30 cellular contexts compared by ENCODE assay signal in genomic region chr12:130043685-130044421, GRCh38.
DNase-seq lines count a peak whose midpoint lies in the region; ATAC-seq, FAIRE-seq and TF ChIP-seq lines count a peak whose summit lies in the region.
"Had no signal": no experiment of that assay in that cellular context is flagged by ENCODE, and none has a peak within 500 bp of the region (broad histone marks: within the 10 kb centered on the region; RNA-seq: fewer than 3 reads in every experiment).

No MANE protein-coding gene starts in this region.

- TF ChIP-seq CTCF in glutamatergic neuron (IDR thresholded peaks at IDR 0.05; ENCODE audit: partially characterized antibody, unreplicated experiment): no peak
- no peak for TF ChIP-seq CTCF in neural progenitor cell (IDR thresholded peaks at IDR 0.05)

- H3K27ac ChIP-seq in neural progenitor cell: no peak overlapping the region
- H3K27ac ChIP-seq: 22Rv1, left ventricle myocardium inferior, testis, vagina had no signal

- no peaks in the 10 kb centered on the region for H3K79me2 ChIP-seq in neural progenitor cell (ENCODE audit: low read depth)

- no peaks in the 10 kb centered on the region for H3K9me3 ChIP-seq in neural progenitor cell (ENCODE audit: low read depth)
- H3K9me3 ChIP-seq: left ventricle myocardium inferior, testis, vagina had no signal

- peaks cover 38% of the 10 kb centered on the region for H4K20me1 ChIP-seq in neural progenitor cell (ENCODE audit: low read depth)

- DNase-seq in DMS153 treated with DMSO at 0.1 percent for 48 hours (lab: John Stamatoyannopoulos, UW; ENCODE audit: unreplicated experiment): peak; percentile 4
- DNase-seq in DMS153 (lab: John Stamatoyannopoulos, UW): no peak
- peak; percentile 84 for DNase-seq in NCI-H510A (lab: John Stamatoyannopoulos, UW)
- DNase-seq in glutamatergic neuron: no peak
- no peak for DNase-seq in neural progenitor cell (ENCODE audit: low spot score)
- DNase-seq in GM19239 (ENCODE audit: insufficient read length, low spot score): no peak
- DNase-seq in MV-4-11 (lab: John Stamatoyannopoulos, UW): no peak
- DNase-seq: activated CD4-positive, alpha-beta T cell treated with anti-CD3 and anti-CD28 coated beads, Interleukin-2, amount 50 U/mL, for 1 hour; activated CD8-positive, alpha-beta memory T cell treated with anti-CD3 and anti-CD28 coated beads, Interleukin-2, amount 10 ng/mL, durations not matched to agents 7 days and 5 days; activated naive CD8-positive, alpha-beta T cell treated with anti-CD3 and anti-CD28 coated beads, Interleukin-2, amount 50 U/mL, for 24 hours; activated T-cell treated with anti-CD3 and anti-CD28 coated beads, Interleukin-2, amount 50 U/mL, for 48 hours; dermis blood vessel endothelial cell; immature natural killer cell; Karpas-422; left ventricle myocardium inferior; midbrain; naive thymus-derived CD8-positive, alpha-beta T cell; NCI-H1694 treated with DMSO at 0.1 percent for 48 hours; NCI-H226; PC-3; Right ventricle myocardium superior; stimulated activated naive CD8-positive, alpha-beta T cell treated with anti-CD3 and anti-CD28 coated beads, Interleukin-15, Interleukin-2, amounts not matched to agents 100 U/mL and 50 U/mL, for 24 hours; testis had no signal

- H3K36me3 ChIP-seq in neural progenitor cell: no peaks in the 10 kb centered on the region
- H3K36me3 ChIP-seq: left ventricle myocardium inferior, vagina had no signal

- H3K27me3 Mint-ChIP-seq in glutamatergic neuron (ENCODE audit: unreplicated experiment): peaks cover 13% of the 10 kb centered on the region
- H3K27me3 Mint-ChIP-seq in neural progenitor cell (ENCODE audit: insufficient read depth, low read depth): peaks cover 25% of the 10 kb centered on the region

- peaks cover 6% of the 10 kb centered on the region for H3K36me3 Mint-ChIP-seq in glutamatergic neuron (ENCODE audit: unreplicated experiment)
- H3K36me3 Mint-ChIP-seq in neural progenitor cell: no peaks in the 10 kb centered on the region
- H3K36me3 Mint-ChIP-seq: immature natural killer cell; naive thymus-derived CD8-positive, alpha-beta T cell had no signal

- no peak for ATAC-seq in GM19452 (IDR thresholded peaks at IDR 0.05; ENCODE audit: unreplicated experiment)
- ATAC-seq: activated CD8-positive, alpha-beta memory T cell treated with anti-CD3 and anti-CD28 coated beads, Interleukin-2, amount 10 ng/mL, durations not matched to agents 7 days and 5 days; activated naive CD8-positive, alpha-beta T cell treated with anti-CD3 and anti-CD28 coated beads, Interleukin-2, amount 50 U/mL, for 24 hours; naive thymus-derived CD8-positive, alpha-beta T cell; PC-3; stimulated activated naive CD8-positive, alpha-beta T cell treated with anti-CD3 and anti-CD28 coated beads, Interleukin-15, Interleukin-2, amounts not matched to agents 100 U/mL and 50 U/mL, for 24 hours had no signal

- no peaks in the 10 kb centered on the region for H3K4me1 Mint-ChIP-seq in glutamatergic neuron (ENCODE audit: low read depth, unreplicated experiment)
- peaks cover 47% of the 10 kb centered on the region for H3K4me1 Mint-ChIP-seq in neural progenitor cell
- H3K4me1 Mint-ChIP-seq: activated CD8-positive, alpha-beta memory T cell treated with anti-CD3 and anti-CD28 coated beads, Interleukin-2, amount 10 ng/mL, durations not matched to agents 7 days and 5 days; activated naive CD8-positive, alpha-beta T cell treated with anti-CD3 and anti-CD28 coated beads, Interleukin-2, amount 50 U/mL, for 24 hours; central memory CD8-positive, alpha-beta T cell; immature natural killer cell had no signal

- no peak overlapping the region for H3K9ac ChIP-seq in neural progenitor cell

- H3K9me3 Mint-ChIP-seq in glutamatergic neuron (ENCODE audit: unreplicated experiment): peaks cover 12% of the 10 kb centered on the region
- peaks cover 19% of the 10 kb centered on the region for H3K9me3 Mint-ChIP-seq in neural progenitor cell

- H3F3A ChIP-seq in neural progenitor cell (ENCODE audit: low read depth): peaks cover 39% of the 10 kb centered on the region

- H3K27ac Mint-ChIP-seq in glutamatergic neuron (ENCODE audit: unreplicated experiment) (peak overlapping the region; percentile 43), neural progenitor cell (peak overlapping the region; percentile 93)
- H3K27ac Mint-ChIP-seq: activated CD8-positive, alpha-beta memory T cell treated with anti-CD3 and anti-CD28 coated beads, Interleukin-2, amount 10 ng/mL, durations not matched to agents 7 days and 5 days; activated naive CD8-positive, alpha-beta T cell treated with anti-CD3 and anti-CD28 coated beads, Interleukin-2, amount 50 U/mL, for 24 hours; immature natural killer cell; naive thymus-derived CD8-positive, alpha-beta T cell; WTC11 had no signal

- peaks cover 100% of the 10 kb centered on the region for H3K27me3 ChIP-seq in neural progenitor cell
- H3K27me3 ChIP-seq: testis, vagina had no signal

- no peak for FAIRE-seq in GM19239 (lab: Jason Lieb, UNC)
- FAIRE-seq: frontal cortex, H54 had no signal

- H3K4me3 Mint-ChIP-seq in glutamatergic neuron (ENCODE audit: unreplicated experiment): no peak overlapping the region
- H3K4me3 Mint-ChIP-seq in neural progenitor cell: peak overlapping the region; percentile 76
- H3K4me3 Mint-ChIP-seq: activated CD8-positive, alpha-beta memory T cell treated with anti-CD3 and anti-CD28 coated beads, Interleukin-2, amount 10 ng/mL, durations not matched to agents 7 days and 5 days; activated naive CD8-positive, alpha-beta T cell treated with anti-CD3 and anti-CD28 coated beads, Interleukin-2, amount 50 U/mL, for 24 hours; central memory CD8-positive, alpha-beta T cell; immature natural killer cell; naive thymus-derived CD8-positive, alpha-beta T cell; WTC11 had no signal

- H3K4me2 ChIP-seq in neural progenitor cell: no peak overlapping the region

- no peak overlapping the region for H2AFZ ChIP-seq in neural progenitor cell (replicated peaks)

- no peak overlapping the region for H3K4me3 ChIP-seq in neural progenitor cell
- H3K4me3 ChIP-seq: left ventricle myocardium inferior, testis, vagina had no signal

- H3K4me1 ChIP-seq in neural progenitor cell: peaks cover 12% of the 10 kb centered on the region
- H3K4me1 ChIP-seq: left ventricle myocardium inferior, testis, vagina had no signal

Comparison
In these comparisons a context has a peak if more than half of its experiments do, and no peak if none do; other contexts are left out.
1. DNase-seq: peak in DMS153 treated with DMSO at 0.1 percent for 48 hours (single experiment) and NCI-H510A (single experiment); none in DMS153 (single experiment), glutamatergic neuron (single experiment), neural progenitor cell (single experiment), GM19239 (single experiment) and MV-4-11 (single experiment).